In the genomic region with DNA sequence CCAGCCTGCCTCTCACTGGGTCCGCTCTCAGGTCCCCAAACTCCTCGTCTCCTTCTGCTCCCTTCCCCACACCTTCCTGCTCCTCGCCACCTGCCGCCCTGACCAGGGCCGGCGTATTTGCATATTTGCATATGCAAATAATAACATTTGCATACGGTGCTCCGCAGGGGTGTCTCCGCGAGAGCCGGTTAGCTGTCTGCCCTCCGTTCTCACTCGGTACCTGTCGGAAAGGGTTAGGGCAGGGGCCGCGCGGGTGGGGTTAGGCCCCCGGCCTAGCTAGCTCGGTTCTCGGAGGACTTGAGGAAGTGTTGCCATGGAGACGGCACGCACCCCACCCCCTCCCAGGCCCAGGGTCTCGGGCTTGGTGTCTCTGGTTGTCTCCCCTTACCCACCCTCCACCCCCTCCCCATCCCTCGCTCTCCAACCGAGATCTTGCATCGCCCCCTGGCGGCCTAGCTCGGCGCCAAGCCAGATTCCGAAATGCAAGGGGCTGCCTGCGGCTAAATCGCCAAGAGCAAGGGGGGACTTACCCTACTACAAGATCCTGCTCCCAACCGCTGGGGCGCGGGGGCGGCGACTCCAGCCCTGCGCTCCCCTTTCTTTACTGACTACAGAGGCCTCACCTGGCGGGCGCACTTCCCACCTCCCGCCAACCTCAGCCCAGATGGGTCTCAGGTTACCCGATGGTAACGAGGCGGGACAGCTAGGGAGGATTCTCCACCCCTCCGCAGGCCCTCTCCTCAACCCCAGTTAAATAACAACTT, we compare ENCODE assay signal across 8 cellular contexts. TPM values are rescaled to one million over a fixed set of nuclear protein-coding genes. Genes with fewer than 3 reads are reported as not detected.
DNase-seq lines count a peak whose midpoint lies in the region; ATAC-seq and TF ChIP-seq lines count a peak whose summit lies in the region.

No MANE protein-coding gene starts in this region.

- intact Hi-C loops in activated CD4-positive, alpha-beta T cell treated with anti-CD3 and anti-CD28 coated beads, Interleukin-2, amount 10 ng/mL, durations not matched to agents 24 days and 14 days (cut with micrococcal nuclease) = loop anchor here (1.0 to 10.0 kb wide), 2 partner anchors 29 to 608 kb away; a partner anchor contains a TSS

- H3K36me3 Mint-ChIP-seq in activated CD4-positive, alpha-beta T cell treated with anti-CD3 and anti-CD28 coated beads, Interleukin-2, amount 10 ng/mL, durations not matched to agents 24 days and 14 days (ENCODE audit: low read depth) = peaks cover 3% of the 10 kb centered on the region

- ATAC-seq in HG02759 (IDR thresholded peaks at IDR 0.05; ENCODE audit: unreplicated experiment) (peak; percentile 36), thoracic aorta (ENCODE audit: insufficient number of reproducible peaks, low FRiP score, low read depth) (no peak)

- TF ChIP-seq CTCF in thoracic aorta (IDR thresholded peaks at IDR 0.05) = peak; percentile 69

- peak overlapping the region; percentile 81 for H3K4me3 Mint-ChIP-seq in activated CD4-positive, alpha-beta T cell treated with anti-CD3 and anti-CD28 coated beads, Interleukin-2, amount 10 ng/mL, durations not matched to agents 24 days and 14 days

- peaks cover 46 to 47% of the 10 kb centered on the region in 2 donors for H3K27me3 ChIP-seq in duodenal mucosa (ENCODE audit: control insufficient read depth in 1 of 2, insufficient read depth in 2 of 2, low read length in 2 of 2)
- H3K27me3 ChIP-seq in thoracic aorta (replicated peaks; ENCODE audit: insufficient read depth) = peaks cover 18% of the 10 kb centered on the region

- DNase-seq in GDM1 (lab: John Stamatoyannopoulos, UW) = peak; percentile 22
- DNase-seq in NCI-H2227 (lab: John Stamatoyannopoulos, UW; ENCODE audit: unreplicated experiment) = peak; percentile 82
- DNase-seq in activated CD4-positive, alpha-beta T cell treated with anti-CD3 and anti-CD28 coated beads, Interleukin-2, amount 10 ng/mL, durations not matched to agents 24 days and 14 days = peak; percentile 92
- DNase-seq in thoracic aorta (ENCODE audit: low spot score) = no peak
- DNase-seq in inferior parietal cortex (ENCODE audit: extremely low spot score) = no peak

- H3K27me3 Mint-ChIP-seq in activated CD4-positive, alpha-beta T cell treated with anti-CD3 and anti-CD28 coated beads, Interleukin-2, amount 10 ng/mL, durations not matched to agents 24 days and 14 days = peaks cover 27% of the 10 kb centered on the region

- H3K9ac ChIP-seq in duodenal mucosa (ENCODE audit: low read depth in 1 of 2, low read length in 2 of 2) = peak overlapping the region in 1 of 2 donors; percentile 38

- H3K9me3 ChIP-seq in duodenal mucosa (ENCODE audit: control insufficient read depth in 1 of 2, low read length in 2 of 2) (no peaks in the 10 kb centered on the region), mesodermal cell (ENCODE audit: control insufficient read depth, low read length) (no peaks in the 10 kb centered on the region), thoracic aorta (no peaks in the 10 kb centered on the region)

- no peak overlapping the region for H3K27ac ChIP-seq in duodenal mucosa (ENCODE audit: low read depth, low read length)
- peak overlapping the region; percentile 36 for H3K27ac ChIP-seq in mesodermal cell (ENCODE audit: low read depth, low read length, severe bottlenecking)
- no peak overlapping the region for H3K27ac ChIP-seq in thoracic aorta

- peak overlapping the region; percentile 54 to 55 for H3K4me3 ChIP-seq in duodenal mucosa (ENCODE audit: low read depth in 1 of 2, low read length in 2 of 2)
- peak overlapping the region; percentile 37 for H3K4me3 ChIP-seq in mesodermal cell (ENCODE audit: extremely low read depth, insufficient read depth, low read length, poor library complexity, severe bottlenecking)
- H3K4me3 ChIP-seq in thoracic aorta = peak overlapping the region; percentile 63

- no peaks in the 10 kb centered on the region for H3K9me3 Mint-ChIP-seq in activated CD4-positive, alpha-beta T cell treated with anti-CD3 and anti-CD28 coated beads, Interleukin-2, amount 10 ng/mL, durations not matched to agents 24 days and 14 days

- H3K4me1 ChIP-seq in duodenal mucosa (ENCODE audit: control insufficient read depth in 1 of 2, insufficient read depth in 2 of 2, low read length in 2 of 2) (peaks cover 32 to 56% of the 10 kb centered on the region in 2 donors), mesodermal cell (ENCODE audit: control insufficient read depth, insufficient read depth, low read length, poor library complexity, severe bottlenecking) (peaks cover 11% of the 10 kb centered on the region), thoracic aorta (ENCODE audit: control insufficient read depth in 1 of 2, low read depth in 2 of 2) (peaks cover 33 to 60% of the 10 kb centered on the region in 2 donors)

- peaks cover 41% of the 10 kb centered on the region for H3K4me1 Mint-ChIP-seq in activated CD4-positive, alpha-beta T cell treated with anti-CD3 and anti-CD28 coated beads, Interleukin-2, amount 10 ng/mL, durations not matched to agents 24 days and 14 days

- H3K36me3 ChIP-seq in duodenal mucosa (ENCODE audit: control insufficient read depth in 1 of 2, insufficient read depth in 2 of 2, low read length in 2 of 2) = no peaks in the 10 kb centered on the region
- H3K36me3 ChIP-seq in mesodermal cell (ENCODE audit: control insufficient read depth, insufficient read depth, low read length) = no peaks in the 10 kb centered on the region
- H3K36me3 ChIP-seq in thoracic aorta = no peaks in the 10 kb centered on the region

- WGBS in mesodermal cell (ENCODE audit: insufficient coverage in 2 of 2), 2 experiments = 1% methylated on average over 29 to 30 of the region's 45 CpGs

- no peak overlapping the region for H3K27ac Mint-ChIP-seq in activated CD4-positive, alpha-beta T cell treated with anti-CD3 and anti-CD28 coated beads, Interleukin-2, amount 10 ng/mL, durations not matched to agents 24 days and 14 days

RNA-seq across cellular contexts. Expression of a gene that starts 8.1 kb away (rescaled TPM):
- total RNA-seq in activated CD4-positive, alpha-beta T cell treated with anti-CD3 and anti-CD28 coated beads, Interleukin-2, amount 10 ng/mL, durations not matched to agents 24 days and 14 days = 4.9 and 5.5 TPM in 2 replicates
- polyA plus RNA-seq in mesodermal cell (2013, experiment 1 of 2) = 3.3 TPM
- polyA plus RNA-seq in mesodermal cell (2013, experiment 2 of 2) = 1.4 TPM
- under 1 TPM; 0.27 to 0.56 TPM for total RNA-seq in thoracic aorta

RNA-seq across cellular contexts. Expression of a gene that starts 13.4 kb away (rescaled TPM):
- total RNA-seq in activated CD4-positive, alpha-beta T cell treated with anti-CD3 and anti-CD28 coated beads, Interleukin-2, amount 10 ng/mL, durations not matched to agents 24 days and 14 days = 297 and 310 TPM in 2 replicates
- 166 TPM for polyA plus RNA-seq in mesodermal cell (2013, experiment 1 of 2)
- 157 TPM for polyA plus RNA-seq in mesodermal cell (2013, experiment 2 of 2)
- total RNA-seq in thoracic aorta = 10 to 100 TPM; 57.3 to 60.4 TPM

RNA-seq across cellular contexts. Expression of a gene that starts 26.3 kb away (rescaled TPM):
- total RNA-seq in activated CD4-positive, alpha-beta T cell treated with anti-CD3 and anti-CD28 coated beads, Interleukin-2, amount 10 ng/mL, durations not matched to agents 24 days and 14 days = 0.47 and 0.73 TPM in 2 replicates
- polyA plus RNA-seq in mesodermal cell (2013, experiment 1 of 2) = 1.3 TPM
- polyA plus RNA-seq in mesodermal cell (2013, experiment 2 of 2) = 0.91 TPM
- under 1 TPM in 1 of 2 donors, not detected in 1; 0.81 TPM for total RNA-seq in thoracic aorta

Comparison
In these comparisons a context has a peak if more than half of its experiments do, and no peak if none do; other contexts are left out.
1. DNase-seq: peak in GDM1 (single experiment), NCI-H2227 (single experiment) and activated CD4-positive, alpha-beta T cell treated with anti-CD3 and anti-CD28 coated beads, Interleukin-2, amount 10 ng/mL, durations not matched to agents 24 days and 14 days (single experiment); none in thoracic aorta (single experiment) and inferior parietal cortex (single experiment).
2. Peak in every context shown above with its lines, with median percentiles within 50 percentile points of each other: H3K4me3 ChIP-seq.